Comparison of ENCODE assay signal across 1 cellular context in genomic region chr2:178522950-178523595, GRCh38.
A peak's percentile ranks its signal among the peaks of the same experiment; 100 is the strongest.
TF ChIP-seq lines count a peak whose summit lies in the region.

No MANE protein-coding gene starts in this region.

TF ChIP-seq in K562, 482 proteins besides CTCF, POLR2A, EP300 and RAD21 (continued from another document and continues in another):
- TF ChIP-seq NR0B1 (IDR thresholded peaks at IDR 0.05; ENCODE audit: partially characterized antibody) (no peak), TRIM24 (IDR thresholded peaks at IDR 0.05) (no peak; a peak in 1 of 4 replicates), CREBBP (IDR thresholded peaks at IDR 0.05; ENCODE audit: low read depth, low read length) (no peak), GTF2F1 (IDR thresholded peaks at IDR 0.05; ENCODE audit: low read depth, low read length) (no peak), ZKSCAN8 (CRISPR knock-in tag; IDR thresholded peaks at IDR 0.05) (no peak), SMAD1 (IDR thresholded peaks at IDR 0.05; ENCODE audit: low read depth, low read length, partially characterized antibody) (peak; percentile 49), ZNF592 (IDR thresholded peaks at IDR 0.05) (peak; percentile 59), SAFB2 (IDR thresholded peaks at IDR 0.05; ENCODE audit: borderline replicate concordance, low read depth, low read length, severe bottlenecking) (no peak), MEIS2 (IDR thresholded peaks at IDR 0.05; ENCODE audit: partially characterized antibody) (no peak), PYGO2 (tag; IDR thresholded peaks at IDR 0.05) (no peak), HBP1 (CRISPR knock-in tag; IDR thresholded peaks at IDR 0.05) (no peak), KDM2B (CRISPR knock-in tag; IDR thresholded peaks at IDR 0.05) (no peak), SIX5 (IDR thresholded peaks at IDR 0.05; ENCODE audit: borderline replicate concordance in 1 of 2, insufficient read depth in 1 of 2, low read depth in 1 of 2, low read length in 2 of 2) (no peak), NCOA6 (IDR thresholded peaks at IDR 0.05) (no peak), ADNP (tag; IDR thresholded peaks at IDR 0.05) (peak; percentile 77; the same call in 1 of the 2 replicates), NONO (IDR thresholded peaks at IDR 0.05; ENCODE audit: low read depth in 2 of 2, low read length in 1 of 2) (no peak), CBX2 (IDR thresholded peaks at IDR 0.05; ENCODE audit: insufficient read depth, low read length, poor library complexity, severe bottlenecking) (no peak), KLF13 (tag; IDR thresholded peaks at IDR 0.05; ENCODE audit: borderline replicate concordance, low read depth) (0 out of 2 replicates have a peak, but pooled peaks have one; percentile 23), NR2C2 (CRISPR knock-in tag; IDR thresholded peaks at IDR 0.05) (no peak), NR2C2 (tag; IDR thresholded peaks at IDR 0.05) (peak; percentile 45; the same call in 1 of the 2 replicates), GABPA (tag; conservative IDR thresholded peaks at IDR 0.05; ENCODE audit: low read depth) (peak; percentile 97), RBM25 (IDR thresholded peaks at IDR 0.05; ENCODE audit: low read depth, low read length, severe bottlenecking) (no peak), ZNF695 (CRISPR knock-in tag; IDR thresholded peaks at IDR 0.05) (no peak), THRAP3 (IDR thresholded peaks at IDR 0.05; ENCODE audit: borderline replicate concordance) (no peak), ARHGAP35 (IDR thresholded peaks at IDR 0.05; ENCODE audit: partially characterized antibody) (no peak), CGGBP1 (CRISPR knock-in tag; IDR thresholded peaks at IDR 0.05) (no peak), ZNF780A (CRISPR knock-in tag; IDR thresholded peaks at IDR 0.05) (no peak), EP400 (IDR thresholded peaks at IDR 0.05) (peak; percentile 76), TAF7 (tag; IDR thresholded peaks at IDR 0.05) (peak; percentile 59; the same call in 1 of the 2 replicates), IRF9 (tag; IDR thresholded peaks at IDR 0.05) (no peak), ZNF696 (CRISPR knock-in tag; conservative IDR thresholded peaks at IDR 0.05) (no peak), FOSL1 (tag; conservative IDR thresholded peaks at IDR 0.05) (no peak), RFX1 (IDR thresholded peaks at IDR 0.05) (0 out of 2 replicates have a peak, but pooled peaks have one; percentile 10), PRMT5 (CRISPR knock-in tag; IDR thresholded peaks at IDR 0.05) (no peak), ZNF224 (CRISPR knock-in tag; IDR thresholded peaks at IDR 0.05) (no peak), MTA3 (IDR thresholded peaks at IDR 0.05; ENCODE audit: borderline replicate concordance) (peak; percentile 76; the same call in 1 of the 2 replicates), HEY1 (CRISPR knock-in tag; IDR thresholded peaks at IDR 0.05; ENCODE audit: borderline replicate concordance) (no peak)
- TF ChIP-seq, protein P1, sequence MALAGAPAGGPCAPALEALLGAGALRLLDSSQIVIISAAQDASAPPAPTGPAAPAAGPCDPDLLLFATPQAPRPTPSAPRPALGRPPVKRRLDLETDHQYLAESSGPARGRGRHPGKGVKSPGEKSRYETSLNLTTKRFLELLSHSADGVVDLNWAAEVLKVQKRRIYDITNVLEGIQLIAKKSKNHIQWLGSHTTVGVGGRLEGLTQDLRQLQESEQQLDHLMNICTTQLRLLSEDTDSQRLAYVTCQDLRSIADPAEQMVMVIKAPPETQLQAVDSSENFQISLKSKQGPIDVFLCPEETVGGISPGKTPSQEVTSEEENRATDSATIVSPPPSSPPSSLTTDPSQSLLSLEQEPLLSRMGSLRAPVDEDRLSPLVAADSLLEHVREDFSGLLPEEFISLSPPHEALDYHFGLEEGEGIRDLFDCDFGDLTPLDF (CRISPR knock-in tag; IDR thresholded peaks at IDR 0.05), result 0 out of 2 replicates have a peak, but pooled peaks have one; percentile 35
- TF ChIP-seq, protein P2, sequence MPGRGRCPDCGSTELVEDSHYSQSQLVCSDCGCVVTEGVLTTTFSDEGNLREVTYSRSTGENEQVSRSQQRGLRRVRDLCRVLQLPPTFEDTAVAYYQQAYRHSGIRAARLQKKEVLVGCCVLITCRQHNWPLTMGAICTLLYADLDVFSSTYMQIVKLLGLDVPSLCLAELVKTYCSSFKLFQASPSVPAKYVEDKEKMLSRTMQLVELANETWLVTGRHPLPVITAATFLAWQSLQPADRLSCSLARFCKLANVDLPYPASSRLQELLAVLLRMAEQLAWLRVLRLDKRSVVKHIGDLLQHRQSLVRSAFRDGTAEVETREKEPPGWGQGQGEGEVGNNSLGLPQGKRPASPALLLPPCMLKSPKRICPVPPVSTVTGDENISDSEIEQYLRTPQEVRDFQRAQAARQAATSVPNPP (IDR thresholded peaks at IDR 0.05; ENCODE audit: borderline replicate concordance, insufficient read depth, insufficient read length), result no peak
- TF ChIP-seq, protein P3, sequence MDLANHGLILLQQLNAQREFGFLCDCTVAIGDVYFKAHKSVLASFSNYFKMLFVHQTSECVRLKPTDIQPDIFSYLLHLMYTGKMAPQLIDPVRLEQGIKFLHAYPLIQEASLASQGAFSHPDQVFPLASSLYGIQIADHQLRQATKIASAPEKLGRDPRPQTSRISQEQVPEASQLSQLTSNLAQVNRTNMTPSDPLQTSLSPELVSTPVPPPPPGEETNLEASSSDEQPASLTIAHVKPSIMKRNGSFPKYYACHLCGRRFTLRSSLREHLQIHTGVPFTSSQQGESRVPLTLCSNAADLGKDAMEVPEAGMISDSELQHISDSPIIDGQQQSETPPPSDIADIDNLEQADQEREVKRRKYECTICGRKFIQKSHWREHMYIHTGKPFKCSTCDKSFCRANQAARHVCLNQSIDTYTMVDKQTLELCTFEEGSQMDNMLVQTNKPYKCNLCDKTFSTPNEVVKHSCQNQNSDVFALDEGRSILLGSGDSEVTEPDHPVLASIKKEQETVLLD (IDR thresholded peaks at IDR 0.05), result no peak
- TF ChIP-seq, protein P4, sequence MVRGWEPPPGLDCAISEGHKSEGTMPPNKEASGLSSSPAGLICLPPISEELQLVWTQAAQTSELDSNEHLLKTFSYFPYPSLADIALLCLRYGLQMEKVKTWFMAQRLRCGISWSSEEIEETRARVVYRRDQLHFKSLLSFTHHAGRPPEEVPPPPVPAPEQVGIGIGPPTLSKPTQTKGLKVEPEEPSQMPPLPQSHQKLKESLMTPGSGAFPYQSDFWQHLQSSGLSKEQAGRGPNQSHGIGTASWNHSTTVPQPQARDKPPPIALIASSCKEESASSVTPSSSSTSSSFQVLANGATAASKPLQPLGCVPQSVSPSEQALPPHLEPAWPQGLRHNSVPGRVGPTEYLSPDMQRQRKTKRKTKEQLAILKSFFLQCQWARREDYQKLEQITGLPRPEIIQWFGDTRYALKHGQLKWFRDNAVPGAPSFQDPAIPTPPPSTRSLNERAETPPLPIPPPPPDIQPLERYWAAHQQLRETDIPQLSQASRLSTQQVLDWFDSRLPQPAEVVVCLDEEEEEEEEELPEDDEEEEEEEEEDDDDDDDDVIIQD (CRISPR knock-in tag; IDR thresholded peaks at IDR 0.05), result no peak
- TF ChIP-seq, protein P5, sequence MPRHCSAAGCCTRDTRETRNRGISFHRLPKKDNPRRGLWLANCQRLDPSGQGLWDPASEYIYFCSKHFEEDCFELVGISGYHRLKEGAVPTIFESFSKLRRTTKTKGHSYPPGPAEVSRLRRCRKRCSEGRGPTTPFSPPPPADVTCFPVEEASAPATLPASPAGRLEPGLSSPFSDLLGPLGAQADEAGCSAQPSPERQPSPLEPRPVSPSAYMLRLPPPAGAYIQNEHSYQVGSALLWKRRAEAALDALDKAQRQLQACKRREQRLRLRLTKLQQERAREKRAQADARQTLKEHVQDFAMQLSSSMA (CRISPR knock-in tag; IDR thresholded peaks at IDR 0.05), result no peak; the same call in 1 of the 2 replicates
- TF ChIP-seq, protein P6, sequence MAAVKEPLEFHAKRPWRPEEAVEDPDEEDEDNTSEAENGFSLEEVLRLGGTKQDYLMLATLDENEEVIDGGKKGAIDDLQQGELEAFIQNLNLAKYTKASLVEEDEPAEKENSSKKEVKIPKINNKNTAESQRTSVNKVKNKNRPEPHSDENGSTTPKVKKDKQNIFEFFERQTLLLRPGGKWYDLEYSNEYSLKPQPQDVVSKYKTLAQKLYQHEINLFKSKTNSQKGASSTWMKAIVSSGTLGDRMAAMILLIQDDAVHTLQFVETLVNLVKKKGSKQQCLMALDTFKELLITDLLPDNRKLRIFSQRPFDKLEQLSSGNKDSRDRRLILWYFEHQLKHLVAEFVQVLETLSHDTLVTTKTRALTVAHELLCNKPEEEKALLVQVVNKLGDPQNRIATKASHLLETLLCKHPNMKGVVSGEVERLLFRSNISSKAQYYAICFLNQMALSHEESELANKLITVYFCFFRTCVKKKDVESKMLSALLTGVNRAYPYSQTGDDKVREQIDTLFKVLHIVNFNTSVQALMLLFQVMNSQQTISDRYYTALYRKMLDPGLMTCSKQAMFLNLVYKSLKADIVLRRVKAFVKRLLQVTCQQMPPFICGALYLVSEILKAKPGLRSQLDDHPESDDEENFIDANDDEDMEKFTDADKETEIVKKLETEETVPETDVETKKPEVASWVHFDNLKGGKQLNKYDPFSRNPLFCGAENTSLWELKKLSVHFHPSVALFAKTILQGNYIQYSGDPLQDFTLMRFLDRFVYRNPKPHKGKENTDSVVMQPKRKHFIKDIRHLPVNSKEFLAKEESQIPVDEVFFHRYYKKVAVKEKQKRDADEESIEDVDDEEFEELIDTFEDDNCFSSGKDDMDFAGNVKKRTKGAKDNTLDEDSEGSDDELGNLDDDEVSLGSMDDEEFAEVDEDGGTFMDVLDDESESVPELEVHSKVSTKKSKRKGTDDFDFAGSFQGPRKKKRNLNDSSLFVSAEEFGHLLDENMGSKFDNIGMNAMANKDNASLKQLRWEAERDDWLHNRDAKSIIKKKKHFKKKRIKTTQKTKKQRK (IDR thresholded peaks at IDR 0.05; ENCODE audit: borderline replicate concordance, low read depth, low read length), result no peak
- TF ChIP-seq, protein P7, sequence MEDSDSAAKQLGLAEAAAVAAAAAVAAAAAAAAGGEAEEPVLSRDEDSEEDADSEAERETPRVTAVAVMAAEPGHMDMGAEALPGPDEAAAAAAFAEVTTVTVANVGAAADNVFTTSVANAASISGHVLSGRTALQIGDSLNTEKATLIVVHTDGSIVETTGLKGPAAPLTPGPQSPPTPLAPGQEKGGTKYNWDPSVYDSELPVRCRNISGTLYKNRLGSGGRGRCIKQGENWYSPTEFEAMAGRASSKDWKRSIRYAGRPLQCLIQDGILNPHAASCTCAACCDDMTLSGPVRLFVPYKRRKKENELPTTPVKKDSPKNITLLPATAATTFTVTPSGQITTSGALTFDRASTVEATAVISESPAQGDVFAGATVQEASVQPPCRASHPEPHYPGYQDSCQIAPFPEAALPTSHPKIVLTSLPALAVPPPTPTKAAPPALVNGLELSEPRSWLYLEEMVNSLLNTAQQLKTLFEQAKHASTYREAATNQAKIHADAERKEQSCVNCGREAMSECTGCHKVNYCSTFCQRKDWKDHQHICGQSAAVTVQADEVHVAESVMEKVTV (CRISPR knock-in tag; IDR thresholded peaks at IDR 0.05), result no peak; the same call in 1 of the 2 replicates
